In the genomic region with DNA sequence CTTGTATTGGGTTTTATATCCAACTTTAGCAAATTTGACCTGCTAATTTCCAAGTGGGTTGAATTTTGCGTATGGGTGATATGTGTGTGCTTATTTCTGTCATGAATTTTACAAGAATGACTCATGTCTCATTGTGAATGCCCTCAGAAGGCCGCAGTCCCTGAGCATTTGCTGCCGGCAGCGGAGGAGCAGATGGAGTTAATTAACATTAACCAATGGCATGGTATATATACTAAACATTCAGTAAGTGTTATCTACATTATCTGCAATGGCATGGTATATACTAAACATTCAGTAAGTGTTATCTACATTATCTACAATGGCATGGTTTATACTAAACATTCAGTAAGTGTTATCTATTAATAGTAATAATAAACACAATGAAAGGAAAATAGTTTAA, we compare ENCODE assay signal across 16 cellular contexts.
A peak's percentile ranks its signal among the peaks of the same experiment; 100 is the strongest.
DNase-seq lines count a peak whose midpoint lies in the region; TF ChIP-seq lines count a peak whose summit lies in the region.
"Had no signal": no experiment of that assay in that cellular context is flagged by ENCODE, and none has a peak within 500 bp of the region (broad histone marks: within the 10 kb centered on the region; RNA-seq: fewer than 3 reads in every experiment).

No MANE protein-coding gene starts in this region.

- CTCF ChIA-PET in BJ (lab: Yijun Ruan, JAX): no interaction called here

- intact Hi-C loops in vagina (cut with DNase I): no loop called here

- H3K27me3 ChIP-seq in BJ (ENCODE audit: control insufficient read depth, insufficient read depth, low read length) (no peaks in the 10 kb centered on the region), MG63 (no peaks in the 10 kb centered on the region), mesendoderm (ENCODE audit: insufficient read depth, low read length, poor library complexity) (no peaks in the 10 kb centered on the region), vagina (no peaks in the 10 kb centered on the region)
- H3K27me3 ChIP-seq: right lobe of liver had no signal

- no peak overlapping the region for H3K56ac ChIP-seq in mesendoderm (ENCODE audit: low read length)

- no peaks in the 10 kb centered on the region for H3K79me2 ChIP-seq in mesendoderm (ENCODE audit: control insufficient read depth, insufficient read depth, low read length)

- WGBS in mesendoderm (ENCODE audit: extremely low coverage, insufficient coverage, low lambda C conversion rate): no CpG with 5 or more reads among the region's 4 CpGs

- TF ChIP-seq CTCF in BJ (IDR thresholded peaks at IDR 0.05; ENCODE audit: insufficient read depth, low read depth, low read length) (no peak), choroid plexus epithelial cell (conservative IDR thresholded peaks at IDR 0.05; ENCODE audit: low read depth, low read length) (no peak), vagina (IDR thresholded peaks at IDR 0.05) (no peak)

- no peak overlapping the region for H2BK5ac ChIP-seq in mesendoderm (ENCODE audit: low read length)

- no peak overlapping the region for H2BK120ac ChIP-seq in mesendoderm (ENCODE audit: low read depth, low read length)

- no peaks in the 10 kb centered on the region for H3K79me1 ChIP-seq in mesendoderm (ENCODE audit: low read length)

- no peak overlapping the region for H4K8ac ChIP-seq in mesendoderm (ENCODE audit: low read depth, low read length)

- no peak overlapping the region for H3K9ac ChIP-seq in mesendoderm (ENCODE audit: low read length)

- H3K4me1 ChIP-seq in mesendoderm (ENCODE audit: control insufficient read depth, low read depth, low read length) (no peaks in the 10 kb centered on the region), vagina (no peaks in the 10 kb centered on the region)
- H3K4me1 ChIP-seq: right lobe of liver had no signal

- H3K4me2 ChIP-seq in mesendoderm (ENCODE audit: low read length): no peak overlapping the region

- POLR2A ChIA-PET in BJ (lab: Charles Lee): no interaction called here

- H2AK5ac ChIP-seq in mesendoderm (ENCODE audit: low read length): no peak overlapping the region

- no peak overlapping the region for H3K23ac ChIP-seq in mesendoderm (ENCODE audit: low read length)

- no peaks in the 10 kb centered on the region for H3K36me3 ChIP-seq in BJ (ENCODE audit: control insufficient read depth, insufficient read depth, low read length)
- H3K36me3 ChIP-seq in MG63: no peaks in the 10 kb centered on the region
- H3K36me3 ChIP-seq in mesendoderm (ENCODE audit: control insufficient read depth, insufficient read depth, low read length): no peaks in the 10 kb centered on the region
- no peaks in the 10 kb centered on the region for H3K36me3 ChIP-seq in vagina
- H3K36me3 ChIP-seq: right lobe of liver had no signal

- H4K5ac ChIP-seq in mesendoderm (ENCODE audit: low read length): no peak overlapping the region

- DNase-seq in BJ (ENCODE audit: low read depth) (peak; percentile 31), MG63 (peak; percentile 47), choroid plexus epithelial cell (ENCODE audit: low read depth) (peak; percentile 69), mesendoderm (peak; percentile 25), NCI-H1092 treated with DMSO at 0.1 percent for 48 hours (lab: John Stamatoyannopoulos, UW) (no peak), GM19238 (ENCODE audit: insufficient read length, low spot score) (no peak), vagina (ENCODE audit: extremely low spot score in 2 of 2) (no peak), COLO668 (lab: John Stamatoyannopoulos, UW; ENCODE audit: unreplicated experiment) (no peak)
- DNase-seq: C1 segment of cervical spinal cord; DMS53; NCI-H1436; NCI-H2227 treated with DMSO at 0.1 percent for 48 hours; occipital lobe; right lobe of liver; stimulated activated CD4-positive, alpha-beta T cell treated with anti-CD3 and anti-CD28 coated beads, Interleukin-2, amount 100 ng/mL, for 48 hours; substantia nigra had no signal

- no peak overlapping the region for H2BK15ac ChIP-seq in mesendoderm (replicated peaks; ENCODE audit: low read depth)

- H3K27ac ChIP-seq in mesendoderm (ENCODE audit: low read depth, low read length) (no peak overlapping the region), vagina (no peak overlapping the region)
- H3K27ac ChIP-seq: right lobe of liver had no signal

- no peak for TF ChIP-seq POLR2A in vagina (IDR thresholded peaks at IDR 0.05)

- no peak overlapping the region for H3K4ac ChIP-seq in mesendoderm (ENCODE audit: low read depth, low read length)

- H3K4me3 ChIP-seq in BJ (ENCODE audit: low read depth, low read length) (no peak overlapping the region), MG63 (no peak overlapping the region), choroid plexus epithelial cell (ENCODE audit: low read depth, low read length) (no peak overlapping the region), mesendoderm (ENCODE audit: low read length) (no peak overlapping the region), vagina (no peak overlapping the region)
- H3K4me3 ChIP-seq: right lobe of liver had no signal

- H3K9me3 ChIP-seq in MG63 (no peaks in the 10 kb centered on the region), vagina (no peaks in the 10 kb centered on the region)
- H3K9me3 ChIP-seq: right lobe of liver had no signal

- no peak overlapping the region for H3K18ac ChIP-seq in mesendoderm (ENCODE audit: low read length)

Comparison
In these comparisons a context has a peak if more than half of its experiments do, and no peak if none do; other contexts are left out.
1. DNase-seq: peak in BJ (single experiment), MG63 (single experiment), choroid plexus epithelial cell (single experiment) and mesendoderm (single experiment); none in NCI-H1092 treated with DMSO at 0.1 percent for 48 hours (single experiment), GM19238 (single experiment), vagina (0 of 2) and COLO668 (single experiment).